Comparison of ENCODE assay signal across 2 cellular contexts in the genomic region with DNA sequence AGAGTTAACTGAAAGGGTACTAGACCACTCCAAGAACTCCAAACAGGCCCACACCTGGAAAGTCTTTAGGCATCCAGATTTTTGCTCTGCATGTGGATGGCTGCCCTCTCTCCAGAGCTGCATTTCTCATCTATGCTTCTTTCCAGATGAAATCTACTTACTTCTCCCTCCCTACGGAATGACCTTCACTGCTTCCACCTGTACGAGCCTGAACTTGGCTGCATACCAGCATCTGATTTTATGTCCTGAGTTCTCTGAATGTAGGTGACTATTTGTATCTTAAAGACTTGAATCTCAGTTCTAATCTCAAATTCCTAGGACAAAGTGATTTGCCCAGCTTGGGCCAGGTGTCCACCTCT.
TF ChIP-seq lines count a peak whose summit lies in the region.

No MANE protein-coding gene starts in this region.

TF ChIP-seq in SK-N-SH, 30 proteins besides CTCF, POLR2A, EP300 and RAD21:
- TF ChIP-seq GABPA (IDR thresholded peaks at IDR 0.05; ENCODE audit: low read depth), result no peak
- no peak for TF ChIP-seq ZBTB33 (IDR thresholded peaks at IDR 0.05; ENCODE audit: borderline replicate concordance, low read depth)
- TF ChIP-seq POLR2AphosphoS5 (IDR thresholded peaks at IDR 0.05; ENCODE audit: low read depth, low read length), result no peak
- TF ChIP-seq, protein P1, sequence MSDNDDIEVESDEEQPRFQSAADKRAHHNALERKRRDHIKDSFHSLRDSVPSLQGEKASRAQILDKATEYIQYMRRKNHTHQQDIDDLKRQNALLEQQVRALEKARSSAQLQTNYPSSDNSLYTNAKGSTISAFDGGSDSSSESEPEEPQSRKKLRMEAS (IDR thresholded peaks at IDR 0.05; ENCODE audit: low read depth), result no peak
- TF ChIP-seq ELF1 (IDR thresholded peaks at IDR 0.05), result no peak
- no peak for TF ChIP-seq CHD2 (IDR thresholded peaks at IDR 0.05; ENCODE audit: low read length, partially characterized antibody)

TF ChIP-seq in SK-N-SH treated with all-trans-retinoic acid at 6 μM for 48 hours, 23 proteins besides CTCF, POLR2A, EP300 and RAD21 (continued from another document):
- TF ChIP-seq BACH2 (CRISPR knock-in tag; IDR thresholded peaks at IDR 0.05; ENCODE audit: borderline replicate concordance) (no peak), ZNF8 (CRISPR knock-in tag; IDR thresholded peaks at IDR 0.05) (no peak), TOX (CRISPR knock-in tag; IDR thresholded peaks at IDR 0.05; ENCODE audit: borderline replicate concordance) (no peak)
TF ChIP-seq in SK-N-SH treated with all-trans-retinoic acid at 6 μM for 48 hours: peak in this region for 0.
